In genomic region chr4:109462297-109462696, GRCh38 we compare ENCODE assay signal across 1 cellular context.
TF ChIP-seq lines count a peak whose summit lies in the region.

No MANE protein-coding gene starts in this region.

TF ChIP-seq in GM12878, 131 proteins besides CTCF, POLR2A, EP300 and RAD21 (continued from another document):
- TF ChIP-seq KDM1A (IDR thresholded peaks at IDR 0.05; ENCODE audit: borderline replicate concordance), result no peak
- TF ChIP-seq, protein P1, sequence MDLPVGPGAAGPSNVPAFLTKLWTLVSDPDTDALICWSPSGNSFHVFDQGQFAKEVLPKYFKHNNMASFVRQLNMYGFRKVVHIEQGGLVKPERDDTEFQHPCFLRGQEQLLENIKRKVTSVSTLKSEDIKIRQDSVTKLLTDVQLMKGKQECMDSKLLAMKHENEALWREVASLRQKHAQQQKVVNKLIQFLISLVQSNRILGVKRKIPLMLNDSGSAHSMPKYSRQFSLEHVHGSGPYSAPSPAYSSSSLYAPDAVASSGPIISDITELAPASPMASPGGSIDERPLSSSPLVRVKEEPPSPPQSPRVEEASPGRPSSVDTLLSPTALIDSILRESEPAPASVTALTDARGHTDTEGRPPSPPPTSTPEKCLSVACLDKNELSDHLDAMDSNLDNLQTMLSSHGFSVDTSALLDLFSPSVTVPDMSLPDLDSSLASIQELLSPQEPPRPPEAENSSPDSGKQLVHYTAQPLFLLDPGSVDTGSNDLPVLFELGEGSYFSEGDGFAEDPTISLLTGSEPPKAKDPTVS (IDR thresholded peaks at IDR 0.05; ENCODE audit: low read depth, low read length), result no peak
- no peak for TF ChIP-seq USF1 (IDR thresholded peaks at IDR 0.05; ENCODE audit: borderline replicate concordance, extremely low read length, insufficient read depth, low read depth, low read length)
- no peak for TF ChIP-seq NFXL1 (IDR thresholded peaks at IDR 0.05; ENCODE audit: borderline replicate concordance)
- TF ChIP-seq, protein P2, sequence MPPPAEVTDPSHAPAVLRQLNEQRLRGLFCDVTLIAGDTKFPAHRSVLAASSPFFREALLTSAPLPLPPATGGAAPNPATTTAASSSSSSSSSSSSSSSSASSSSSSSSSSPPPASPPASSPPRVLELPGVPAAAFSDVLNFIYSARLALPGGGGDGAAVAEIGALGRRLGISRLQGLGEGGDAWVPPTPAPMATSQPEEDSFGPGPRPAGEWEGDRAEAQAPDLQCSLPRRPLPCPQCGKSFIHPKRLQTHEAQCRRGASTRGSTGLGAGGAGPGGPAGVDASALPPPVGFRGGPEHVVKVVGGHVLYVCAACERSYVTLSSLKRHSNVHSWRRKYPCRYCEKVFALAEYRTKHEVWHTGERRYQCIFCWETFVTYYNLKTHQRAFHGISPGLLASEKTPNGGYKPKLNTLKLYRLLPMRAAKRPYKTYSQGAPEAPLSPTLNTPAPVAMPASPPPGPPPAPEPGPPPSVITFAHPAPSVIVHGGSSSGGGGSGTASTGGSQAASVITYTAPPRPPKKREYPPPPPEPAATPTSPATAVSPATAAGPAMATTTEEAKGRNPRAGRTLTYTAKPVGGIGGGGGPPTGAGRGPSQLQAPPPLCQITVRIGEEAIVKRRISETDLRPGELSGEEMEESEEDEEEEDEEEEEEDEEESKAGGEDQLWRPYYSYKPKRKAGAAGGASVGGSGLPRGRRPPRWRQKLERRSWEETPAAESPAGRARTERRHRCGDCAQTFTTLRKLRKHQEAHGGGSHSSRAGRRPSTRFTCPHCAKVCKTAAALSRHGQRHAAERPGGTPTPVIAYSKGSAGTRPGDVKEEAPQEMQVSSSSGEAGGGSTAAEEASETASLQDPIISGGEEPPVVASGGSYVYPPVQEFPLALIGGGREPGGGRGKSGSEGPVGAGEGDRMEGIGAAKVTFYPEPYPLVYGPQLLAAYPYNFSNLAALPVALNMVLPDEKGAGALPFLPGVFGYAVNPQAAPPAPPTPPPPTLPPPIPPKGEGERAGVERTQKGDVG (CRISPR knock-in tag; IDR thresholded peaks at IDR 0.05), result no peak
- no peak for TF ChIP-seq ZBED1 (IDR thresholded peaks at IDR 0.05; ENCODE audit: borderline replicate concordance)
- no peak for TF ChIP-seq SUPT20H (IDR thresholded peaks at IDR 0.05; ENCODE audit: borderline replicate concordance, control insufficient read depth, low read depth, low read length)
- no peak for TF ChIP-seq TBL1XR1 (IDR thresholded peaks at IDR 0.05; ENCODE audit: low read depth, low read length)
TF ChIP-seq in GM12878: peak in this region for 0.
